8 cellular contexts compared by ENCODE assay signal in the genomic region with DNA sequence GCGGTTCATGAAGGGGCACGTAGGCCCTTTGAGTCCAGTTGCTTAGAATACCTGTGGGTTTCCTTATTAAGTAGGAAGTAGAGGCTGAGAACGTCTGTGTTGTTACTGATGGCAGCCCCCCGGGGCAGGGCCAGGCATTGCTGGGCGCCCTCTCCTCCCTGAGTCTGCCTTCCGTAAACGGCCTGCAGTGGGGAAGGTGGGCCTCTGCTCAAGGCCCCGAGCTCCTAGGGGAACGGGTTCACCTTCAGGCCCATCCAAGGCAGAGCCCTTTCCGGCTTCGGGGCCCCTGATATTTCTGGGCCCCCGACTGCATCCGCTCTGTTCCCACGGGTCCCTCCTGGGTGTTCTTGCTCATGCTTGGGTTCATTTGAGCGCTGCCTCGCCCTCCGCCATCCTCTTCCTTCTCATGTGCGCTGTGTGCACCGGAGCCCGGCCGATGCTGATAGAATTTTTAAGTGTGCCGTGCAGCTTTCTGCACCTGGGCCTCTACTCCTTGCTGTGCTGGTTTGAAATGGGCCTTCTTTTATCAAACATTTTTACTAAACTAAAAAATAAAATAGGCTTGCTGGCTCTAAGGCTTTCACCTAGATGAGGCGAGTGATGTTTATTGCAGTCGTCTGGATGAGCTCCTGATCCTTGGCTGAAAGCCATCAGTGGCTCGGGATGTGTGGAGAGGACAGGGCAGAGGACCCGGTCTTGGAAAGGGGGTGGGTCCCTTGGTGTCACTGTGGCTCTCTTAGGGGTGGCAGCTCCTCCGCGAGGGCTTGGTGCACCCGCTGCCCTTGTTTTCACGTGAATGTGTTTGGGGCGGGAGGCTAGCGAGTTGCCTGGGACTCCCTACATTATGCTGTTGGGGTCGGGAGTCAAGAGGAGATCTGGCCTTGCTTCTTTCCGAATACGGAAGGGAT. TPM values are rescaled to one million over a fixed set of nuclear protein-coding genes. Genes with fewer than 3 reads are reported as not detected.
A peak's percentile ranks its signal among the peaks of the same experiment; 100 is the strongest.
DNase-seq lines count a peak whose midpoint lies in the region; ATAC-seq and TF ChIP-seq lines count a peak whose summit lies in the region.

No MANE protein-coding gene starts in this region.

- no peaks in the 10 kb centered on the region for H3K9me3 ChIP-seq in breast epithelium

- H3K27ac Mint-ChIP-seq in osteocyte (ENCODE audit: unreplicated experiment): peak overlapping the region; percentile 72

- no peaks in the 10 kb centered on the region for H3K27me3 Mint-ChIP-seq in osteocyte (ENCODE audit: unreplicated experiment)

- no peaks in the 10 kb centered on the region for H3K9me3 Mint-ChIP-seq in osteocyte (ENCODE audit: unreplicated experiment)

- ATAC-seq in GM19023 (IDR thresholded peaks at IDR 0.05; ENCODE audit: unreplicated experiment) (peak; percentile 28), HG03521 (IDR thresholded peaks at IDR 0.05; ENCODE audit: unreplicated experiment) (no peak)

- H3K4me3 ChIP-seq in HL-60 (replicated peaks; ENCODE audit: insufficient read depth, low read length) (no peak overlapping the region), breast epithelium (no peak overlapping the region)

- no peak for TF ChIP-seq CTCF in 22Rv1 (IDR thresholded peaks at IDR 0.05)
- TF ChIP-seq CTCF in HL-60 (IDR thresholded peaks at IDR 0.05; ENCODE audit: insufficient read depth, low read length): no peak
- no peak for TF ChIP-seq CTCF in breast epithelium (IDR thresholded peaks at IDR 0.05)
- TF ChIP-seq CTCF in osteocyte (IDR thresholded peaks at IDR 0.05): no peak

- DNase-seq in HL-60 (ENCODE audit: low read depth in 1 of 2, low spot score in 1 of 2): no peak
- DNase-seq in breast epithelium (ENCODE audit: low spot score in 2 of 2): no peak
- DNase-seq in osteocyte (ENCODE audit: extremely low spot score, unreplicated experiment): no peak
- no peak for DNase-seq in NOMO-1 treated with dmso at 0.1 percent for 144 hours (lab: John Stamatoyannopoulos, UW; ENCODE audit: unreplicated experiment)
- no peak for DNase-seq in mucosa of gallbladder (ENCODE audit: low spot score)

- H3K4me1 ChIP-seq in breast epithelium: peaks cover 0 to 23% of the 10 kb centered on the region in 2 donors

- peaks cover 31% of the 10 kb centered on the region for H3K4me1 Mint-ChIP-seq in osteocyte (ENCODE audit: unreplicated experiment)

- H3K27me3 ChIP-seq in HL-60 (ENCODE audit: insufficient read depth, poor library complexity, severe bottlenecking): no peaks in the 10 kb centered on the region
- H3K27me3 ChIP-seq in breast epithelium: no peaks in the 10 kb centered on the region

- H3K27ac ChIP-seq in 22Rv1: peak overlapping the region; percentile 59
- H3K27ac ChIP-seq in HL-60 (replicated peaks): peak overlapping the region; percentile 56
- peak overlapping the region; percentile 53 to 73 for H3K27ac ChIP-seq in breast epithelium

- TF ChIP-seq POLR2A in breast epithelium (IDR thresholded peaks at IDR 0.05): no peak

- no peak overlapping the region for H3K4me3 Mint-ChIP-seq in osteocyte (ENCODE audit: unreplicated experiment)

- intact Hi-C loops in breast epithelium (cut with DNase I; ENCODE audit: low total_unique reads): no loop called here

- no peaks in the 10 kb centered on the region for H3K36me3 Mint-ChIP-seq in osteocyte (ENCODE audit: unreplicated experiment)

- H3K36me3 ChIP-seq in breast epithelium: no peaks in the 10 kb centered on the region

RNA-seq across cellular contexts. Expression of a gene that starts 12.3 kb away (rescaled TPM):
- total RNA-seq in breast epithelium (10 to 100 TPM; 19.0 to 23.6 (median 23.6) TPM), osteocyte (28.9 and 29.1 TPM in 2 replicates), mucosa of gallbladder (33.0 TPM)

RNA-seq across cellular contexts. Expression of a gene that starts 36.7 kb away (rescaled TPM):
- total RNA-seq in breast epithelium: 10 to 100 TPM; 23.3 to 37.3 (median 26.5) TPM
- total RNA-seq in osteocyte: 38.4 and 41.6 TPM in 2 replicates
- 41.8 TPM for total RNA-seq in mucosa of gallbladder
